ENCODE assay signal across 13 cellular contexts in the genomic region with DNA sequence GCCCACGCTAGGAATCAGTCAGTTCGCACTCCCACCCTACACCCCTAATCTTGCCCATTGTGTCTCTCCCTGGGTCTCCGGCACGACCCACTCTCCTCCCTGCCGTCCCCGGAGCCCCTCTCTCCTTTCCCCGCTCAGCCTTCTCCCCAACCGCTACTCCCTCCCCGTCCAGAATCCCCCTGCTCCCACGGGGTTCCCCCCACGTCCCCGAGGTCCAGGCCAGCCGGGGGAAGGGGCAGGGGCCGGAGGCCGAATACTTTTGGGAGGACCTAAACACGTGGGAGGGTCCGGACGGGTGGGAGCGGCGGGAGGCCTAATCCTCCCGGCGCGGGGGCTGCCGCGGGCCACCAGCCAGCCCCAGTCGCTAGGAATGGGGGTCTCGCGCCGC. TPM values are rescaled to one million over a fixed set of nuclear protein-coding genes. Genes with fewer than 3 reads are reported as not detected.
DNase-seq lines count a peak whose midpoint lies in the region; ATAC-seq and TF ChIP-seq lines count a peak whose summit lies in the region.
"Had no signal": no experiment of that assay in that cellular context is flagged by ENCODE, and none has a peak within 500 bp of the region (broad histone marks: within the 10 kb centered on the region; RNA-seq: fewer than 3 reads in every experiment).

No MANE protein-coding gene starts in this region.

- H3K4me2 ChIP-seq in osteoblast (ENCODE audit: insufficient read depth, low read length): no peak overlapping the region

- peaks cover 2% of the 10 kb centered on the region for H3K4me1 Mint-ChIP-seq in activated naive CD8-positive, alpha-beta T cell treated with anti-CD3 and anti-CD28 coated beads, Interleukin-2, amount 10 ng/mL, durations not matched to agents 7 days and 5 days
- H3K4me1 Mint-ChIP-seq in activated naive CD8-positive, alpha-beta T cell treated with anti-CD3 and anti-CD28 coated beads for 36 hours: peaks cover 10% of the 10 kb centered on the region

- no peak overlapping the region for H2AFZ ChIP-seq in osteoblast (ENCODE audit: low read length)

- H3K9me3 ChIP-seq in iPS DF 6.9 (ENCODE audit: control insufficient read depth, insufficient read depth, low read length) (no peaks in the 10 kb centered on the region; the same call in 1 of the 2 replicates), osteoblast (ENCODE audit: low read depth, low read length) (no peaks in the 10 kb centered on the region), upper lobe of right lung (no peaks in the 10 kb centered on the region)

- H3K36me3 ChIP-seq in iPS DF 6.9 (ENCODE audit: control insufficient read depth, insufficient read depth, low read length) (peaks cover 14% of the 10 kb centered on the region; the same call in 1 of the 2 replicates), osteoblast (ENCODE audit: insufficient read depth, low read length) (no peaks in the 10 kb centered on the region), upper lobe of right lung (peaks cover 4% of the 10 kb centered on the region)

- POLR2A ChIA-PET in activated naive CD8-positive, alpha-beta T cell treated with anti-CD3 and anti-CD28 coated beads, Interleukin-2, amount 10 ng/mL, durations not matched to agents 7 days and 5 days (lab: Charles Lee): interaction anchor here (0.6 to 0.9 kb wide), 2 partner anchors 92 to 443 kb away, joined by 3 read pairs; no protein-coding TSS in a partner anchor

- no peak for TF ChIP-seq CTCF in osteoblast (IDR thresholded peaks at IDR 0.05; ENCODE audit: extremely low read depth, low read depth, low read length)
- no peak for TF ChIP-seq CTCF in upper lobe of right lung (IDR thresholded peaks at IDR 0.05)
- TF ChIP-seq CTCF in GM20000 (IDR thresholded peaks at IDR 0.05; ENCODE audit: extremely low read depth, missing control alignments): no peak

- no peaks in the 10 kb centered on the region for H3K79me2 ChIP-seq in osteoblast (ENCODE audit: insufficient read depth, low read length)

- ATAC-seq in activated naive CD8-positive, alpha-beta T cell treated with anti-CD3 and anti-CD28 coated beads, Interleukin-2, amount 10 ng/mL, durations not matched to agents 7 days and 5 days (ENCODE audit: low read depth): no peak
- ATAC-seq in upper lobe of right lung: no peak

- no peak overlapping the region for H3K27ac Mint-ChIP-seq in activated naive CD8-positive, alpha-beta T cell treated with anti-CD3 and anti-CD28 coated beads, Interleukin-2, amount 10 ng/mL, durations not matched to agents 7 days and 5 days
- no peak overlapping the region for H3K27ac Mint-ChIP-seq in activated naive CD8-positive, alpha-beta T cell treated with anti-CD3 and anti-CD28 coated beads for 36 hours
- H3K27ac Mint-ChIP-seq: T-helper 1 cell treated with Interleukin-12 subunit alpha and Interleukin-12 subunit beta and Interleukin-4 antibody, amounts not matched to agents 30 μg/mL and 1 μg/mL, for 36 hours had no signal

- peaks cover 11% of the 10 kb centered on the region for H3K4me1 ChIP-seq in iPS DF 6.9 (ENCODE audit: control insufficient read depth, insufficient read depth, low read length)
- H3K4me1 ChIP-seq in osteoblast (ENCODE audit: insufficient read depth, low read length): no peaks in the 10 kb centered on the region
- H3K4me1 ChIP-seq in upper lobe of right lung: peaks cover 7% of the 10 kb centered on the region

- DNase-seq in activated naive CD8-positive, alpha-beta T cell treated with anti-CD3 and anti-CD28 coated beads, Interleukin-2, amount 10 ng/mL, durations not matched to agents 7 days and 5 days: peak; percentile 15
- no peak for DNase-seq in activated naive CD8-positive, alpha-beta T cell treated with anti-CD3 and anti-CD28 coated beads for 36 hours
- DNase-seq in iPS DF 6.9 (ENCODE audit: low read depth, low spot score) (no peak), osteoblast (ENCODE audit: insufficient read length, low spot score, missing footprints) (peak; percentile 65), upper lobe of right lung (peak; percentile 63), GM20000 (ENCODE audit: low spot score) (no peak), NCI-H1694 treated with DMSO at 0.1 percent for 48 hours (lab: John Stamatoyannopoulos, UW) (no peak), HK-2 (ENCODE audit: unreplicated experiment) (no peak)
- DNase-seq: 8988T; DMS53; stimulated activated CD4-positive, alpha-beta T cell treated with anti-CD3 and anti-CD28 coated beads, Interleukin-12 subunit alpha, Interleukin-12 subunit beta, amount 100 ng/mL, for 4 hours; stimulated activated naive CD4-positive, alpha-beta T cell treated with Interleukin-2 at 50 U/mL for 16 hours had no signal

- H3K27ac ChIP-seq in iPS DF 6.9 (ENCODE audit: low read length): no peak overlapping the region
- H3K27ac ChIP-seq in osteoblast (ENCODE audit: low read depth, low read length): no peak overlapping the region
- H3K27ac ChIP-seq in upper lobe of right lung: peak overlapping the region; percentile 85

- H3K9me3 Mint-ChIP-seq in activated naive CD8-positive, alpha-beta T cell treated with anti-CD3 and anti-CD28 coated beads, Interleukin-2, amount 10 ng/mL, durations not matched to agents 7 days and 5 days: no peaks in the 10 kb centered on the region
- H3K9me3 Mint-ChIP-seq in activated naive CD8-positive, alpha-beta T cell treated with anti-CD3 and anti-CD28 coated beads for 36 hours: no peaks in the 10 kb centered on the region

- H3K27me3 ChIP-seq in iPS DF 6.9 (ENCODE audit: control insufficient read depth, insufficient read depth, low read length): peaks cover 9% of the 10 kb centered on the region
- peaks cover 33% of the 10 kb centered on the region for H3K27me3 ChIP-seq in osteoblast (ENCODE audit: insufficient read depth, low read length)
- H3K27me3 ChIP-seq in upper lobe of right lung: peaks cover 18% of the 10 kb centered on the region

- no peak overlapping the region for H3K4me3 Mint-ChIP-seq in activated naive CD8-positive, alpha-beta T cell treated with anti-CD3 and anti-CD28 coated beads, Interleukin-2, amount 10 ng/mL, durations not matched to agents 7 days and 5 days
- H3K4me3 Mint-ChIP-seq in activated naive CD8-positive, alpha-beta T cell treated with anti-CD3 and anti-CD28 coated beads for 36 hours: no peak overlapping the region
- H3K4me3 Mint-ChIP-seq: T-helper 1 cell treated with Interleukin-12 subunit alpha and Interleukin-12 subunit beta and Interleukin-4 antibody, amounts not matched to agents 30 μg/mL and 1 μg/mL, for 36 hours had no signal

- H3K4me3 ChIP-seq in iPS DF 6.9 (ENCODE audit: low read length) (peak overlapping the region; percentile 51; the same call in 1 of the 2 replicates), osteoblast (ENCODE audit: insufficient read depth, low read length) (no peak overlapping the region), upper lobe of right lung (peak overlapping the region; percentile 58)

- no peaks in the 10 kb centered on the region for H4K20me1 ChIP-seq in osteoblast (ENCODE audit: insufficient read depth, low read length)

- H3K27me3 Mint-ChIP-seq in activated naive CD8-positive, alpha-beta T cell treated with anti-CD3 and anti-CD28 coated beads, Interleukin-2, amount 10 ng/mL, durations not matched to agents 7 days and 5 days: peaks cover 28% of the 10 kb centered on the region
- peaks cover 42% of the 10 kb centered on the region for H3K27me3 Mint-ChIP-seq in activated naive CD8-positive, alpha-beta T cell treated with anti-CD3 and anti-CD28 coated beads for 36 hours

- intact Hi-C loops in upper lobe of right lung (cut with DNase I): no loop called here

- peaks cover 3% of the 10 kb centered on the region for H3K36me3 Mint-ChIP-seq in activated naive CD8-positive, alpha-beta T cell treated with anti-CD3 and anti-CD28 coated beads, Interleukin-2, amount 10 ng/mL, durations not matched to agents 7 days and 5 days
- H3K36me3 Mint-ChIP-seq in activated naive CD8-positive, alpha-beta T cell treated with anti-CD3 and anti-CD28 coated beads for 36 hours: peaks cover 11% of the 10 kb centered on the region

- no CpG with 5 or more reads among the region's 29 CpGs for WGBS in iPS DF 6.9 (ENCODE audit: insufficient coverage, insufficient read length)

RNA-seq across cellular contexts. Expression of gene RARRES2, which starts 0.6 kb away (rescaled TPM):
- total RNA-seq in activated naive CD8-positive, alpha-beta T cell treated with anti-CD3 and anti-CD28 coated beads, Interleukin-2, amount 10 ng/mL, durations not matched to agents 7 days and 5 days: not detected
- total RNA-seq in activated naive CD8-positive, alpha-beta T cell treated with anti-CD3 and anti-CD28 coated beads for 36 hours: not detected
- total RNA-seq in osteoblast: 18.3 and 26.1 TPM in 2 replicates
- 259 TPM for total RNA-seq in upper lobe of right lung

RNA-seq across cellular contexts. Expression of gene ACTR3C, which starts 17.5 kb away (rescaled TPM):
- total RNA-seq in activated naive CD8-positive, alpha-beta T cell treated with anti-CD3 and anti-CD28 coated beads, Interleukin-2, amount 10 ng/mL, durations not matched to agents 7 days and 5 days: 1 to 10 TPM; 6.4 to 7.0 TPM
- total RNA-seq in activated naive CD8-positive, alpha-beta T cell treated with anti-CD3 and anti-CD28 coated beads for 36 hours: 1 to 10 TPM; 2.8 to 3.4 TPM
- 1.8 and 3.8 TPM in 2 replicates for total RNA-seq in osteoblast
- 20.1 TPM for total RNA-seq in upper lobe of right lung

RNA-seq across cellular contexts. Expression of gene LRRC61, which starts 17.7 kb away (rescaled TPM):
- total RNA-seq in activated naive CD8-positive, alpha-beta T cell treated with anti-CD3 and anti-CD28 coated beads, Interleukin-2, amount 10 ng/mL, durations not matched to agents 7 days and 5 days: 10 to 100 TPM; 16.6 to 17.2 TPM
- 10 to 100 TPM; 23.5 to 26.1 TPM for total RNA-seq in activated naive CD8-positive, alpha-beta T cell treated with anti-CD3 and anti-CD28 coated beads for 36 hours
- 1.8 and 4.0 TPM in 2 replicates for total RNA-seq in osteoblast
- total RNA-seq in upper lobe of right lung: 10.2 TPM

RNA-seq across cellular contexts. Expression of gene REPIN1, which starts 27.8 kb away (rescaled TPM):
- 10 to 100 TPM; 53.4 to 57.5 TPM for total RNA-seq in activated naive CD8-positive, alpha-beta T cell treated with anti-CD3 and anti-CD28 coated beads, Interleukin-2, amount 10 ng/mL, durations not matched to agents 7 days and 5 days
- total RNA-seq in activated naive CD8-positive, alpha-beta T cell treated with anti-CD3 and anti-CD28 coated beads for 36 hours: 10 to 100 TPM; 54.7 to 55.1 TPM
- total RNA-seq in osteoblast (53.6 and 57.5 TPM in 2 replicates), upper lobe of right lung (93.7 TPM)

RNA-seq across cellular contexts. Expression of gene ZNF775, which starts 38.3 kb away (rescaled TPM):
- 1 to 10 TPM; 5.4 to 6.4 TPM for total RNA-seq in activated naive CD8-positive, alpha-beta T cell treated with anti-CD3 and anti-CD28 coated beads, Interleukin-2, amount 10 ng/mL, durations not matched to agents 7 days and 5 days
- 1 to 10 TPM; 3.7 to 4.0 TPM for total RNA-seq in activated naive CD8-positive, alpha-beta T cell treated with anti-CD3 and anti-CD28 coated beads for 36 hours
- 5.0 and 6.2 TPM in 2 replicates for total RNA-seq in osteoblast
- total RNA-seq in upper lobe of right lung: 4.4 TPM

Comparison
In these comparisons a context has a peak if more than half of its experiments do, and no peak if none do; other contexts are left out.
1. DNase-seq: peak in activated naive CD8-positive, alpha-beta T cell treated with anti-CD3 and anti-CD28 coated beads, Interleukin-2, amount 10 ng/mL, durations not matched to agents 7 days and 5 days (single experiment), osteoblast (single experiment) and upper lobe of right lung (single experiment); none in activated naive CD8-positive, alpha-beta T cell treated with anti-CD3 and anti-CD28 coated beads for 36 hours (single experiment), iPS DF 6.9 (single experiment), GM20000 (single experiment), NCI-H1694 treated with DMSO at 0.1 percent for 48 hours (single experiment) and HK-2 (single experiment).
2. RNA of gene RARRES2, which starts 0.6 kb away (total RNA-seq): 259 TPM in upper lobe of right lung (single experiment) and 18.3 to 26.1 TPM in osteoblast; not detected in activated naive CD8-positive, alpha-beta T cell treated with anti-CD3 and anti-CD28 coated beads, Interleukin-2, amount 10 ng/mL, durations not matched to agents 7 days and 5 days and not detected in activated naive CD8-positive, alpha-beta T cell treated with anti-CD3 and anti-CD28 coated beads for 36 hours; every median in the first group is over 10 times any median in the second.